Comparison of ENCODE assay signal across 10 cellular contexts in genomic region chr13:50990540-50991506, GRCh38.
DNase-seq lines count a peak whose midpoint lies in the region; ATAC-seq and TF ChIP-seq lines count a peak whose summit lies in the region.
"Had no signal": no experiment of that assay in that cellular context is flagged by ENCODE, and none has a peak within 500 bp of the region (broad histone marks: within the 10 kb centered on the region; RNA-seq: fewer than 3 reads in every experiment).

No MANE protein-coding gene starts in this region.

- no peak overlapping the region for H3K27ac ChIP-seq in PC-9
- H3K27ac ChIP-seq: right lobe of liver had no signal

- intact Hi-C loops in activated CD4-positive, alpha-beta T cell treated with anti-CD3 and anti-CD28 coated beads for 36 hours (cut with DNase I, micrococcal nuclease): no loop called here
- intact Hi-C loops in PC-9 (cut with micrococcal nuclease; ENCODE audit: unreplicated experiment): no loop called here

- no peak overlapping the region for H3K4me3 Mint-ChIP-seq in progenitor cell of endocrine pancreas (ENCODE audit: low read depth)
- no peak overlapping the region for H3K4me3 Mint-ChIP-seq in activated CD4-positive, alpha-beta T cell treated with anti-CD3 and anti-CD28 coated beads for 36 hours

- H2AFZ ChIP-seq in PC-9: no peak overlapping the region

- no peaks in the 10 kb centered on the region for H4K20me1 ChIP-seq in PC-9 (ENCODE audit: insufficient read depth)

- H3K27me3 Mint-ChIP-seq in progenitor cell of endocrine pancreas: peaks cover 14% of the 10 kb centered on the region
- no peaks in the 10 kb centered on the region for H3K27me3 Mint-ChIP-seq in activated CD4-positive, alpha-beta T cell treated with anti-CD3 and anti-CD28 coated beads for 36 hours

- no peaks in the 10 kb centered on the region for H3K79me2 ChIP-seq in PC-9 (ENCODE audit: low read depth)

- H3K4me1 ChIP-seq in ES-I3 (ENCODE audit: insufficient read depth, low read length) (peaks cover 38% of the 10 kb centered on the region), PC-9 (replicated peaks; ENCODE audit: insufficient read depth) (no peaks in the 10 kb centered on the region)
- H3K4me1 ChIP-seq: right lobe of liver had no signal

- no peaks in the 10 kb centered on the region for H3K9me2 ChIP-seq in PC-9 (ENCODE audit: insufficient read depth)

- peak overlapping the region; percentile 11 for H3K27ac Mint-ChIP-seq in progenitor cell of endocrine pancreas
- no peak overlapping the region for H3K27ac Mint-ChIP-seq in activated CD4-positive, alpha-beta T cell treated with anti-CD3 and anti-CD28 coated beads for 36 hours

- DNase-seq in NCI-H526 treated with DMSO at 0.1 percent for 48 hours (lab: John Stamatoyannopoulos, UW) (peak; percentile 46), globus pallidus (ENCODE audit: low spot score) (peak; percentile 29), progenitor cell of endocrine pancreas (ENCODE audit: low spot score, unreplicated experiment) (no peak), PC-9 (no peak)
- no peak for DNase-seq in effector CD8-positive, alpha-beta T cell (lab: John Stamatoyannopoulos, UW)
- no peak for DNase-seq in activated CD4-positive, alpha-beta T cell treated with anti-CD3 and anti-CD28 coated beads for 36 hours
- DNase-seq in activated naive CD4-positive, alpha-beta T cell treated with anti-CD3 and anti-CD28 coated beads, Interleukin-2, amount 50 U/mL, for 16 hours: no peak
- DNase-seq: activated CD8-positive, alpha-beta memory T cell treated with anti-CD3 and anti-CD28 coated beads for 24 hours; right lobe of liver had no signal

- POLR2A ChIA-PET in activated CD4-positive, alpha-beta T cell treated with anti-CD3 and anti-CD28 coated beads for 36 hours (lab: Charles Lee): no interaction called here
- POLR2A ChIA-PET in PC-9 (lab: Charles Lee; ENCODE audit: unreplicated experiment): no interaction called here

- H3F3A ChIP-seq in PC-9 (ENCODE audit: insufficient read depth, low read depth): no peaks in the 10 kb centered on the region

- TF ChIP-seq CTCF in progenitor cell of endocrine pancreas (IDR thresholded peaks at IDR 0.05; ENCODE audit: unreplicated experiment) (no peak), PC-9 (conservative IDR thresholded peaks at IDR 0.05) (no peak)

- H3K9me3 Mint-ChIP-seq in progenitor cell of endocrine pancreas (ENCODE audit: low read depth): peaks cover 3% of the 10 kb centered on the region
- H3K9me3 Mint-ChIP-seq in activated CD4-positive, alpha-beta T cell treated with anti-CD3 and anti-CD28 coated beads for 36 hours (ENCODE audit: low read depth): peaks cover 3% of the 10 kb centered on the region

- 0 out of 2 replicates have a peak, but pooled peaks cover 7% of the 10 kb centered on the region for H3K27me3 ChIP-seq in PC-9 (ENCODE audit: insufficient read depth, low read depth)
- H3K27me3 ChIP-seq: right lobe of liver had no signal

- no peaks in the 10 kb centered on the region for H3K9me3 ChIP-seq in ES-I3 (ENCODE audit: control insufficient read depth, insufficient read depth, low read length)
- H3K9me3 ChIP-seq in PC-9 (ENCODE audit: insufficient read depth, low read depth): no peaks in the 10 kb centered on the region
- H3K9me3 ChIP-seq: right lobe of liver had no signal

- H3K4me2 ChIP-seq in PC-9: no peak overlapping the region

- peaks cover 3% of the 10 kb centered on the region for H3K36me3 Mint-ChIP-seq in progenitor cell of endocrine pancreas (ENCODE audit: insufficient read depth)
- no peaks in the 10 kb centered on the region for H3K36me3 Mint-ChIP-seq in activated CD4-positive, alpha-beta T cell treated with anti-CD3 and anti-CD28 coated beads for 36 hours (ENCODE audit: low read depth)

- H3K36me3 ChIP-seq in ES-I3 (ENCODE audit: insufficient read depth, low read length) (no peaks in the 10 kb centered on the region), PC-9 (ENCODE audit: low read depth) (no peaks in the 10 kb centered on the region)
- H3K36me3 ChIP-seq: right lobe of liver had no signal

- BruUV-seq in PC-9 (replicated peaks; lab: Mats Ljungman, UMichigan): no TSS peak

- H3K4me1 Mint-ChIP-seq in progenitor cell of endocrine pancreas (ENCODE audit: low read depth): peaks cover 17% of the 10 kb centered on the region
- peaks cover 18% of the 10 kb centered on the region for H3K4me1 Mint-ChIP-seq in activated CD4-positive, alpha-beta T cell treated with anti-CD3 and anti-CD28 coated beads for 36 hours

- CTCF ChIA-PET in activated CD4-positive, alpha-beta T cell treated with anti-CD3 and anti-CD28 coated beads for 36 hours (lab: Charles Lee): interaction anchor here (0.5 kb wide), 1 partner anchor 146 kb away, joined by 3 read pairs; no protein-coding TSS in a partner anchor
- CTCF ChIA-PET in PC-9 (lab: Charles Lee): no interaction called here

- H3K4me3 ChIP-seq in PC-9: no peak overlapping the region
- H3K4me3 ChIP-seq: right lobe of liver had no signal

- H3K9ac ChIP-seq in ES-I3 (ENCODE audit: low read depth, low read length): peak overlapping the region; percentile 12; the same call in 1 of the 2 replicates

- ATAC-seq in activated CD4-positive, alpha-beta T cell treated with anti-CD3 and anti-CD28 coated beads for 36 hours: no peak

Comparison
In these comparisons a context has a peak if more than half of its experiments do, and no peak if none do; other contexts are left out.
1. DNase-seq: peak in NCI-H526 treated with DMSO at 0.1 percent for 48 hours (single experiment) and globus pallidus (single experiment); none in progenitor cell of endocrine pancreas (single experiment), effector CD8-positive, alpha-beta T cell (single experiment), activated CD4-positive, alpha-beta T cell treated with anti-CD3 and anti-CD28 coated beads for 36 hours (single experiment), PC-9 (0 of 2) and activated naive CD4-positive, alpha-beta T cell treated with anti-CD3 and anti-CD28 coated beads, Interleukin-2, amount 50 U/mL, for 16 hours (single experiment).